ENCODE assay signal across 23 cellular contexts in genomic region chr4:2284161-2284933, GRCh38. TPM values are rescaled to one million over a fixed set of nuclear protein-coding genes. Genes with fewer than 3 reads are reported as not detected.
A peak's percentile ranks its signal among the peaks of the same experiment; 100 is the strongest.
DNase-seq lines count a peak whose midpoint lies in the region; ATAC-seq and TF ChIP-seq lines count a peak whose summit lies in the region.
"Had no signal": no experiment of that assay in that cellular context is flagged by ENCODE, and none has a peak within 500 bp of the region (broad histone marks: within the 10 kb centered on the region; RNA-seq: fewer than 3 reads in every experiment).

No MANE protein-coding gene starts in this region.

- peaks cover 42% of the 10 kb centered on the region for H3K4me1 Mint-ChIP-seq in activated CD8-positive, alpha-beta T cell treated with anti-CD3 and anti-CD28 coated beads, Interleukin-2, amount 10 ng/mL, durations not matched to agents 7 days and 5 days (ENCODE audit: low read depth)
- peaks cover 37% of the 10 kb centered on the region for H3K4me1 Mint-ChIP-seq in activated CD8-positive, alpha-beta T cell treated with anti-CD3 and anti-CD28 coated beads for 36 hours (ENCODE audit: low read depth)
- peaks cover 38 to 44% of the 10 kb centered on the region in 2 donors for H3K4me1 Mint-ChIP-seq in immature natural killer cell

- no peaks in the 10 kb centered on the region for H3K9me3 Mint-ChIP-seq in activated CD8-positive, alpha-beta T cell treated with anti-CD3 and anti-CD28 coated beads, Interleukin-2, amount 10 ng/mL, durations not matched to agents 7 days and 5 days (ENCODE audit: insufficient read depth)
- no peaks in the 10 kb centered on the region for H3K9me3 Mint-ChIP-seq in activated CD8-positive, alpha-beta T cell treated with anti-CD3 and anti-CD28 coated beads for 36 hours
- H3K9me3 Mint-ChIP-seq in immature natural killer cell, result no peaks in the 10 kb centered on the region
- H3K9me3 Mint-ChIP-seq: activated T-cell treated with anti-CD3 and anti-CD28 coated beads, Interleukin-2, amount 50 U/mL, for 72 hours; brain; HFFc6 had no signal

- H3K36me3 ChIP-seq in KOPT-K1 (ENCODE audit: insufficient read depth, low read length), result no peaks in the 10 kb centered on the region
- H3K36me3 ChIP-seq: gastroesophageal sphincter, thyroid gland had no signal

- ATAC-seq in activated CD8-positive, alpha-beta T cell treated with anti-CD3 and anti-CD28 coated beads, Interleukin-2, amount 10 ng/mL, durations not matched to agents 7 days and 5 days, result no peak
- ATAC-seq in activated CD8-positive, alpha-beta T cell treated with anti-CD3 and anti-CD28 coated beads for 36 hours, result no peak
- no peak for ATAC-seq in GM18502 (IDR thresholded peaks at IDR 0.05; ENCODE audit: poor library complexity, unreplicated experiment)
- ATAC-seq: activated T-cell treated with anti-CD3 and anti-CD28 coated beads, Interleukin-2, amount 50 U/mL, for 72 hours; gastroesophageal sphincter had no signal

- peak overlapping the region; percentile 50 for H3K27ac ChIP-seq in KOPT-K1 (ENCODE audit: low read depth, low read length, poor library complexity, severe bottlenecking)
- H3K27ac ChIP-seq: gastroesophageal sphincter, thyroid gland had no signal

- no peak for DNase-seq in activated CD8-positive, alpha-beta T cell treated with anti-CD3 and anti-CD28 coated beads, Interleukin-2, amount 10 ng/mL, durations not matched to agents 7 days and 5 days
- no peak for DNase-seq in activated CD8-positive, alpha-beta T cell treated with anti-CD3 and anti-CD28 coated beads for 36 hours
- DNase-seq in immature natural killer cell, result no peak
- peak; percentile 62 for DNase-seq in posterior vena cava (ENCODE audit: low spot score)
- no peak for DNase-seq in NCI-H128 (lab: John Stamatoyannopoulos, UW; ENCODE audit: unreplicated experiment)
- no peak for DNase-seq in hypothalamus (lab: John Stamatoyannopoulos, UW)
- DNase-seq: 8988T; activated T-cell treated with anti-CD3 and anti-CD28 coated beads, Interleukin-2, amount 50 U/mL, for 72 hours; AML-193; Calu3; EL; HFFc6; KG1; midbrain; NCI-H187; small intestine; stimulated activated naive CD4-positive, alpha-beta T cell treated with Interleukin-2 at 50 U/mL for 16 hours; SW 1271; thyroid gland had no signal

- H3K36me3 Mint-ChIP-seq in activated CD8-positive, alpha-beta T cell treated with anti-CD3 and anti-CD28 coated beads, Interleukin-2, amount 10 ng/mL, durations not matched to agents 7 days and 5 days (ENCODE audit: low read depth), result no peaks in the 10 kb centered on the region
- no peaks in the 10 kb centered on the region for H3K36me3 Mint-ChIP-seq in activated CD8-positive, alpha-beta T cell treated with anti-CD3 and anti-CD28 coated beads for 36 hours (ENCODE audit: low read depth)
- peaks cover 0 to 20% (median 16%) of the 10 kb centered on the region in 3 donors for H3K36me3 Mint-ChIP-seq in immature natural killer cell
- H3K36me3 Mint-ChIP-seq: brain had no signal

- no peaks in the 10 kb centered on the region for H3K27me3 Mint-ChIP-seq in activated CD8-positive, alpha-beta T cell treated with anti-CD3 and anti-CD28 coated beads, Interleukin-2, amount 10 ng/mL, durations not matched to agents 7 days and 5 days (ENCODE audit: low read depth)
- H3K27me3 Mint-ChIP-seq in activated CD8-positive, alpha-beta T cell treated with anti-CD3 and anti-CD28 coated beads for 36 hours, result no peaks in the 10 kb centered on the region
- peaks cover 12 to 22% (median 16%) of the 10 kb centered on the region in 3 donors for H3K27me3 Mint-ChIP-seq in immature natural killer cell (ENCODE audit: low read depth in 3 of 3)

- no peaks in the 10 kb centered on the region for H3K9me3 ChIP-seq in KOPT-K1 (ENCODE audit: insufficient read depth, low read length, poor library complexity, severe bottlenecking)
- H3K9me3 ChIP-seq: gastroesophageal sphincter, thyroid gland had no signal

- H3K4me3 Mint-ChIP-seq in activated CD8-positive, alpha-beta T cell treated with anti-CD3 and anti-CD28 coated beads, Interleukin-2, amount 10 ng/mL, durations not matched to agents 7 days and 5 days, result no peak overlapping the region
- H3K4me3 Mint-ChIP-seq in activated CD8-positive, alpha-beta T cell treated with anti-CD3 and anti-CD28 coated beads for 36 hours, result no peak overlapping the region
- H3K4me3 Mint-ChIP-seq in immature natural killer cell, result no peak overlapping the region
- H3K4me3 Mint-ChIP-seq: activated T-cell treated with anti-CD3 and anti-CD28 coated beads, Interleukin-2, amount 50 U/mL, for 72 hours; brain; HFFc6 had no signal

- POLR2A ChIA-PET in activated CD8-positive, alpha-beta T cell treated with anti-CD3 and anti-CD28 coated beads, Interleukin-2, amount 10 ng/mL, durations not matched to agents 7 days and 5 days (lab: Charles Lee), result interaction anchor here (0.6 kb wide), 1 partner anchor 364 kb away, joined by 3 read pairs; no protein-coding TSS in a partner anchor
- POLR2A ChIA-PET in activated CD8-positive, alpha-beta T cell treated with anti-CD3 and anti-CD28 coated beads for 36 hours (lab: Charles Lee), result interaction anchor here (1.2 kb wide), 1 partner anchor 10 kb away, joined by 3 read pairs; no protein-coding TSS in a partner anchor

- CTCF ChIA-PET in activated CD8-positive, alpha-beta T cell treated with anti-CD3 and anti-CD28 coated beads, Interleukin-2, amount 10 ng/mL, durations not matched to agents 7 days and 5 days (lab: Charles Lee), result interaction anchor here (1.0 to 1.1 kb wide), 2 partner anchors 128 to 135 kb away, joined by 3 to 4 read pairs; partner anchors contain the start of gene CFAP99
- CTCF ChIA-PET in activated CD8-positive, alpha-beta T cell treated with anti-CD3 and anti-CD28 coated beads for 36 hours (lab: Charles Lee), result no interaction called here

- peak overlapping the region; percentile 30 for H3K27ac Mint-ChIP-seq in activated CD8-positive, alpha-beta T cell treated with anti-CD3 and anti-CD28 coated beads, Interleukin-2, amount 10 ng/mL, durations not matched to agents 7 days and 5 days
- no peak overlapping the region for H3K27ac Mint-ChIP-seq in activated CD8-positive, alpha-beta T cell treated with anti-CD3 and anti-CD28 coated beads for 36 hours
- peak overlapping the region in 5 of 6 donors; percentile 72 to 100 (median 100) for H3K27ac Mint-ChIP-seq in immature natural killer cell
- H3K27ac Mint-ChIP-seq: activated T-cell treated with anti-CD3 and anti-CD28 coated beads, Interleukin-2, amount 50 U/mL, for 72 hours; brain had no signal

- TF ChIP-seq CTCF in activated CD8-positive, alpha-beta T cell treated with anti-CD3 and anti-CD28 coated beads for 36 hours (IDR thresholded peaks at IDR 0.05), result no peak

- intact Hi-C loops in activated CD8-positive, alpha-beta T cell treated with anti-CD3 and anti-CD28 coated beads for 36 hours (cut with micrococcal nuclease), result loop anchor here (5.0 kb wide), 1 partner anchor 128 kb away; no protein-coding TSS in a partner anchor
- intact Hi-C loops in posterior vena cava (cut with DNase I), result no loop called here

RNA-seq across cellular contexts. Expression of gene MXD4, which starts 22.4 kb away (rescaled TPM):
- total RNA-seq in activated CD8-positive, alpha-beta T cell treated with anti-CD3 and anti-CD28 coated beads, Interleukin-2, amount 10 ng/mL, durations not matched to agents 7 days and 5 days, result 1 to 10 TPM; 5.9 to 6.9 TPM
- total RNA-seq in activated CD8-positive, alpha-beta T cell treated with anti-CD3 and anti-CD28 coated beads for 36 hours, result 1 to 10 TPM; 1.5 to 2.3 TPM
- polyA plus RNA-seq in immature natural killer cell, result 10 to 100 TPM; 55.0 to 56.1 (median 55.0) TPM
- 10 to 100 TPM; 43.6 to 43.7 TPM for total RNA-seq in posterior vena cava

RNA-seq across cellular contexts. Expression of gene HAUS3, which starts 42.4 kb away (rescaled TPM):
- total RNA-seq in activated CD8-positive, alpha-beta T cell treated with anti-CD3 and anti-CD28 coated beads, Interleukin-2, amount 10 ng/mL, durations not matched to agents 7 days and 5 days, result 10 to 100 TPM; 22.0 to 25.8 TPM
- total RNA-seq in activated CD8-positive, alpha-beta T cell treated with anti-CD3 and anti-CD28 coated beads for 36 hours, result 10 to 100 TPM; 18.4 to 19.5 TPM
- polyA plus RNA-seq in immature natural killer cell, result 10 to 100 TPM; 12.8 to 21.7 (median 16.5) TPM
- 10 to 100 TPM in 1 of 2 donors, 1 to 10 TPM in 1; 9.6 to 11.8 TPM for total RNA-seq in posterior vena cava

RNA-seq across cellular contexts. Expression of gene POLN, which starts 42.4 kb away (rescaled TPM):
- 1 to 10 TPM; 2.4 to 2.5 TPM for total RNA-seq in activated CD8-positive, alpha-beta T cell treated with anti-CD3 and anti-CD28 coated beads, Interleukin-2, amount 10 ng/mL, durations not matched to agents 7 days and 5 days
- total RNA-seq in activated CD8-positive, alpha-beta T cell treated with anti-CD3 and anti-CD28 coated beads for 36 hours, result 1 to 10 TPM; 2.1 to 2.9 TPM
- 1 to 10 TPM in 1 of 3 donors, under 1 TPM in 1, not detected in 1; 0.41 to 1.6 TPM for polyA plus RNA-seq in immature natural killer cell
- total RNA-seq in posterior vena cava, result 1 to 10 TPM; 2.0 to 3.5 TPM

Comparison
In these comparisons a context has a peak if more than half of its experiments do, and no peak if none do; other contexts are left out.
1. RNA of gene MXD4, which starts 22.4 kb away (total RNA-seq): 43.6 to 43.7 TPM in posterior vena cava; 5.9 to 6.9 TPM in activated CD8-positive, alpha-beta T cell treated with anti-CD3 and anti-CD28 coated beads, Interleukin-2, amount 10 ng/mL, durations not matched to agents 7 days and 5 days and 1.5 to 2.3 TPM in activated CD8-positive, alpha-beta T cell treated with anti-CD3 and anti-CD28 coated beads for 36 hours; every median in the first group is over 4 times any median in the second.